25 cellular contexts compared by ENCODE assay signal in the genomic region with DNA sequence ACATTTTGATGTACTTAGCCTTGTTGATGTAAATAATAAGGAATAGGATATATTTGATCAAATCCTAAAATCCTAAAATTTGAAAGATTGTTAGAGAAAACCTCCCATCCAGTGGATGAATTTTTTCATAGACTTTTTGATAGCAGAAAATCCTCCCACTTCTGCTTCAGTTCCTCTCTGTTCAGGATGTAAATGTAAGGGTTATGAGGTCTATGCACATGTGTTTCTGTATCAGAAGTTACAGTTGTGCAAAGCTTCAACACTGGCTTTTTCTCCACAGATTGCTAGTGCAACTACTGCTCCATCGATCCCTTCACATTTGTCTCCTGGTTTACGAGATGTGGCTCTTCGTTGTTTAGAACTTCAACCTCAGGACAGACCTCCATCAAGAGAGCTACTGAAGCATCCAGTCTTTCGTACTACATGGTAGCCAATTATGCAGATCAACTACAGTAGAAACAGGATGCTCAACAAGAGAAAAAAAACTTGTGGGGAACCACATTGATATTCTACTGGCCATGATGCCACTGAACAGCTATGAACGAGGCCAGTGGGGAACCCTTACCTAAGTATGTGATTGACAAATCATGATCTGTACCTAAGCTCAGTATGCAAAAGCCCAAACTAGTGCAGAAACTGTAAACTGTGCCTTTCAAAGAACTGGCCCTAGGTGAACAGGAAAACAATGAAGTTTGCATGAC.
"Had no signal": no experiment of that assay in that cellular context is flagged by ENCODE, and none has a peak within 500 bp of the region (broad histone marks: within the 10 kb centered on the region; RNA-seq: fewer than 3 reads in every experiment).

No MANE protein-coding gene starts in this region.

- H3K4me3 Mint-ChIP-seq: activated T-cell treated with anti-CD3 and anti-CD28 coated beads, Interleukin-2, amount 50 U/mL, for 24 hours; immature natural killer cell; mesothelial cell of epicardium; nephron had no signal

- H3K79me2 ChIP-seq: hepatocyte, parathyroid adenoma had no signal

- H3K27ac Mint-ChIP-seq: activated T-cell treated with anti-CD3 and anti-CD28 coated beads, Interleukin-2, amount 50 U/mL, for 24 hours; activated T-helper 2 cell treated with anti-CD3 and anti-CD28 coated beads, Interferon-gamma antibody, Interleukin-2, Interleukin-4, amounts not matched to agents 10 μg/mL and 5 μg/mL and 100 μg/mL, durations not matched to agents 14 hours and 24 hours and 36 hours; mesothelial cell of epicardium; nephron had no signal

- H3K9ac ChIP-seq: parathyroid adenoma had no signal

- H3K4me1 ChIP-seq: adrenal gland, ascending aorta, parathyroid adenoma, transverse colon had no signal

- H3K27me3 Mint-ChIP-seq: activated T-cell treated with anti-CD3 and anti-CD28 coated beads, Interleukin-2, amount 50 U/mL, for 24 hours had no signal

- DNase-seq: activated CD4-positive, alpha-beta T cell treated with anti-CD3 and anti-CD28 coated beads for 4 hours; activated CD4-positive, alpha-beta T cell treated with anti-CD3 and anti-CD28 coated beads, Interleukin-2, amount 50 U/mL, for 48 hours; activated CD4-positive, CD25-positive, alpha-beta regulatory T cell; activated naive CD4-positive, alpha-beta T cell treated with Interleukin-2 at 50 U/mL for 16 hours; activated T-cell treated with anti-CD3 and anti-CD28 coated beads, Interleukin-2, amount 50 U/mL, for 24 hours; adrenal gland; brain microvascular endothelial cell; caudate nucleus; dermis blood vessel endothelial cell; effector memory CD4-positive, alpha-beta T cell; foreskin melanocyte; immature natural killer cell; right cardiac atrium; stimulated activated CD4-positive, alpha-beta T cell treated with anti-CD3 and anti-CD28 coated beads, Interleukin-4, amount 100 ng/mL, for 24 hours; T-helper 1 cell; T1000; transverse colon had no signal

- H3K4me3 ChIP-seq: adrenal gland, ascending aorta, hepatocyte, transverse colon had no signal

- H3K27me3 ChIP-seq: adrenal gland, ascending aorta, brain microvascular endothelial cell, hepatocyte, transverse colon had no signal

- ATAC-seq: esophagus mucosa, left lobe of liver, right cardiac atrium had no signal

- H3K27ac ChIP-seq: adrenal gland, ascending aorta, brain microvascular endothelial cell, hepatocyte, parathyroid adenoma, transverse colon had no signal

- H3K4me2 ChIP-seq: hepatocyte had no signal

- H3K9me3 Mint-ChIP-seq: activated T-cell treated with anti-CD3 and anti-CD28 coated beads, Interleukin-2, amount 50 U/mL, for 24 hours; activated T-helper 2 cell treated with anti-CD3 and anti-CD28 coated beads, Interferon-gamma antibody, Interleukin-2, Interleukin-4, amounts not matched to agents 10 μg/mL and 5 μg/mL and 100 μg/mL, durations not matched to agents 14 hours and 24 hours and 36 hours; immature natural killer cell; nephron had no signal

- H2AFZ ChIP-seq: hepatocyte, parathyroid adenoma had no signal

- H3K9me3 ChIP-seq: adrenal gland, ascending aorta, transverse colon had no signal

- H3K4me1 Mint-ChIP-seq: mesothelial cell of epicardium, nephron had no signal
